Comparison of ENCODE assay signal across 23 cellular contexts in genomic region chr20:24566656-24567055, GRCh38.
"Had no signal": no experiment of that assay in that cellular context is flagged by ENCODE, and none has a peak within 500 bp of the region (broad histone marks: within the 10 kb centered on the region; RNA-seq: fewer than 3 reads in every experiment).

No MANE protein-coding gene starts in this region.

- H3K4me3 Mint-ChIP-seq: effector memory CD8-positive, alpha-beta T cell; endodermal cell; immature natural killer cell; mesothelial cell of epicardium had no signal

- ATAC-seq: effector memory CD8-positive, alpha-beta T cell; esophagus mucosa; gastrocnemius medialis; left cardiac atrium; left lung; left ventricle myocardium superior had no signal

- H3K4me1 Mint-ChIP-seq: endodermal cell, immature natural killer cell had no signal

- H3K4me3 ChIP-seq: colonic mucosa, dorsolateral prefrontal cortex, esophagus squamous epithelium, gastrocnemius medialis, heart right ventricle, left lung, lower lobe of right lung had no signal

- H3K36me3 Mint-ChIP-seq: mesothelial cell of epicardium had no signal

- DNase-seq: cerebellar nuclear complex; colonic mucosa; dermis blood vessel endothelial cell; dorsolateral prefrontal cortex; effector CD8-positive, alpha-beta T cell; effector memory CD8-positive, alpha-beta T cell; endodermal cell; erythroblast; esophagus squamous epithelium; foreskin fibroblast; foreskin melanocyte; gastrocnemius medialis; glutamatergic neuron; heart right ventricle; hypothalamus; immature natural killer cell; left cardiac atrium; left lung; left ventricle myocardium superior; lower lobe of right lung; mesenchymal stem cell had no signal

- H3K36me3 ChIP-seq: colonic mucosa, esophagus squamous epithelium, gastrocnemius medialis, heart right ventricle, left lung, lower lobe of right lung had no signal

- H3K4me1 ChIP-seq: colonic mucosa, esophagus squamous epithelium, gastrocnemius medialis, left lung, lower lobe of right lung had no signal

- H3K9me3 ChIP-seq: colonic mucosa, esophagus squamous epithelium, gastrocnemius medialis had no signal

- H3K27ac Mint-ChIP-seq: effector memory CD8-positive, alpha-beta T cell; endodermal cell; immature natural killer cell; mesothelial cell of epicardium had no signal
